ENCODE assay signal across 8 cellular contexts in the genomic region with DNA sequence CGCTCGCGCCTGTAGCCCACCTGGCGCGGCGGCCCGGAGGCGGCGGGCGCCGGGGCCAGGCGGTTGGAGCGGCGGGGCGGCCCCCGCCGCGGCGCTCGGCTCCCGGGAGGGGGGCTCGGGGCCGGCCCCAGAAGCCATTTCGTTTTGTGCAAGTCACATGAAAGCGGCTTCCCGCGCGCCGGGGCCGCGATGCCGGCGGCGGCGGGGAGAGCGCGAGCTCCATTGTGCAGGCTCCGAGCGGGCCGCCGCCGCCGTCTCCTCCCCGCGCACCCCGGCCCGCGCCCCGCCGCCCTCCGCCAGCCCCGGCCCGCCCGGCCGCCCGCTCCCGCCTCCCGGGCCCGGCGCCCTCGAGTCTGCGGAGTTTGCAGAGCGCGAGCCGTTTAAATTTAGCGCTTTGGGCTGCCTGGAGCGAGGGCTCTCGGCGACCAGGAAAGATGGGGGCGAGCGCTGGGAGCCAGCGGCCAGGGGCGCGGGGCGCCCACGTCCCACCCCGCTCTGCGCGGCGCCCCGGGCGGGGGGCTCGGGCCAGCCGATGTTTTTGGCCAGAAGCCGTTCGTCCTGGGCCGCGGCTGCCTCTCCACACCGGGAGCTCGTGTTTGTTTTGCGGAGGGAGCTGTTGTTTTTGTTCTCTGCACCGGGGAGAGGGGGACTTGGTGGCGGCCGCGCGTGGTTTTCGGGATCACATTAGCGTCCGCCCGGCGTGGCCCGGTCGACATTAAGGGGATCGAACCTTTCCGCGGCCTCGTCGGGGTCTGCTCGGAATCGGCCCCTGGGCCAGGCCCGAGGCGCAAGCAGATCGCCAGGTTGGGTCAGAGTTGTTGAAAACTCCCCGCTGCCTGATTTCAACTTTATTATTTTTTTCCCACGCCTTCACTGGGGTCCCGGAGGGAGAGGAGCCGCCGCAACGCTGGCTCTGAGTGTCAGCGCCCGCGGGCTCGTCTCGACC. TPM values are rescaled to one million over a fixed set of nuclear protein-coding genes. Genes with fewer than 3 reads are reported as not detected.
DNase-seq lines count a peak whose midpoint lies in the region; ATAC-seq, FAIRE-seq and TF ChIP-seq lines count a peak whose summit lies in the region.

No MANE protein-coding gene starts in this region.

- TF ChIP-seq POLR2A in endothelial cell of umbilical vein (IDR thresholded peaks at IDR 0.05; ENCODE audit: low read depth, low read length), result no peak
- TF ChIP-seq POLR2A in tibial nerve (IDR thresholded peaks at IDR 0.05), result no peak

- CTCF ChIA-PET in activated B cell treated with CpG ODN at 0.5 μM for 24 hours (lab: Charles Lee) (interaction anchor here (1.0 to 2.4 kb wide), 4 partner anchors 9 to 104 kb away, joined by 3 to 15 read pairs (median 6); a partner anchor contains a TSS), endothelial cell of umbilical vein (lab: Charles Lee) (interaction anchor here (0.5 to 3.2 kb wide), 6 partner anchors 11 to 726 kb away, joined by 3 to 21 read pairs (median 4); a partner anchor contains a TSS)

- H3K9ac ChIP-seq in BLaER1 (peak overlapping the region; percentile 99), endothelial cell of umbilical vein (replicated peaks; ENCODE audit: extremely low read depth, insufficient read depth, low read length) (peak overlapping the region; percentile 80)

- intact Hi-C loops in activated B cell treated with CpG ODN at 0.5 μM for 24 hours (cut with micrococcal nuclease), result loop anchor here (5.0 kb wide), 4 partner anchors 65 to 555 kb away; a partner anchor contains a TSS
- intact Hi-C loops in endothelial cell of umbilical vein (cut with micrococcal nuclease), result loop anchor here (1.0 to 5.0 kb wide), 5 partner anchors 30 to 134 kb away; a partner anchor contains a TSS

- no peaks in the 10 kb centered on the region for H3K27me3 ChIP-seq in BLaER1
- no peaks in the 10 kb centered on the region for H3K27me3 ChIP-seq in endothelial cell of umbilical vein (ENCODE audit: control insufficient read depth in 2 of 2, insufficient read depth in 2 of 2, low read length in 2 of 2)
- no peaks in the 10 kb centered on the region for H3K27me3 ChIP-seq in tibial nerve

- ATAC-seq in activated B cell treated with CpG ODN at 0.5 μM for 24 hours (ENCODE audit: low read depth) (peak; percentile 1), GM19324 (IDR thresholded peaks at IDR 0.05; ENCODE audit: low FRiP score, unreplicated experiment) (no peak)

- H3K4me3 Mint-ChIP-seq in HFFc6, result peak overlapping the region; percentile 91
- H3K4me3 Mint-ChIP-seq in activated B cell treated with CpG ODN at 0.5 μM for 24 hours, result peak overlapping the region; percentile 90

- peaks cover 5% of the 10 kb centered on the region for H3K27me3 Mint-ChIP-seq in HFFc6 (ENCODE audit: insufficient read depth)
- H3K27me3 Mint-ChIP-seq in activated B cell treated with CpG ODN at 0.5 μM for 24 hours, result peaks cover 2% of the 10 kb centered on the region

- peaks cover 14% of the 10 kb centered on the region for H3K4me1 Mint-ChIP-seq in HFFc6 (ENCODE audit: low read depth)
- peaks cover 52% of the 10 kb centered on the region for H3K4me1 Mint-ChIP-seq in activated B cell treated with CpG ODN at 0.5 μM for 24 hours

- H3K4me3 ChIP-seq in BLaER1 (peak overlapping the region; percentile 95), endothelial cell of umbilical vein (replicated peaks in 1 of 3; ENCODE audit: insufficient read depth in 1 of 3, low read depth in 1 of 3, low read length in 3 of 3) (peak overlapping the region; percentile 58 to 78 (median 70)), tibial nerve (peak overlapping the region; percentile 56 to 81 (median 64))

- TF ChIP-seq CTCF in HFFc6 (IDR thresholded peaks at IDR 0.05) (no peak), activated B cell treated with CpG ODN at 0.5 μM for 24 hours (IDR thresholded peaks at IDR 0.05) (no peak), endothelial cell of umbilical vein (IDR thresholded peaks at IDR 0.05; ENCODE audit: extremely low read depth in 1 of 2, insufficient read depth in 1 of 2, low read depth in 1 of 2, low read length in 2 of 2) (no peak), tibial nerve (IDR thresholded peaks at IDR 0.05) (no peak)

- H3K79me2 ChIP-seq in endothelial cell of umbilical vein (ENCODE audit: control insufficient read depth, insufficient read depth, low read length), result peaks cover 18% of the 10 kb centered on the region

- H3K9me3 ChIP-seq in BLaER1 (peaks cover 14% of the 10 kb centered on the region), endothelial cell of umbilical vein (replicated peaks; ENCODE audit: control insufficient read depth, insufficient read depth, low read length) (no peaks in the 10 kb centered on the region), tibial nerve (peaks cover 0 to 11% (median 0%) of the 10 kb centered on the region in 4 donors)

- BruUV-seq in endothelial cell of umbilical vein (replicated peaks; lab: Mats Ljungman, UMichigan), result TSS peak; percentile 49

- no peak for DNase-seq in HFFc6
- DNase-seq in activated B cell treated with CpG ODN at 0.5 μM for 24 hours, result peak; percentile 52
- no peak for DNase-seq in endothelial cell of umbilical vein (ENCODE audit: low read depth, low spot score)
- DNase-seq in midbrain (lab: John Stamatoyannopoulos, UW), result peak; percentile 45
- DNase-seq in tibial nerve (ENCODE audit: low spot score in 2 of 2), result no peak
- no peak for DNase-seq in COLO829 (ENCODE audit: low spot score)

- H3K4me1 ChIP-seq in BLaER1, result peaks cover 66% of the 10 kb centered on the region
- peaks cover 19% of the 10 kb centered on the region for H3K4me1 ChIP-seq in endothelial cell of umbilical vein (ENCODE audit: control insufficient read depth, extremely low read depth, insufficient read depth, low read length)
- H3K4me1 ChIP-seq in tibial nerve, result peaks cover 0 to 24% (median 12%) of the 10 kb centered on the region in 4 donors

- 0% methylated on average over 31 to 79 of the region's 124 CpGs for WGBS in tibial nerve, 2 donors

- H3K4me2 ChIP-seq in BLaER1, result peak overlapping the region; percentile 97
- H3K4me2 ChIP-seq in endothelial cell of umbilical vein (ENCODE audit: insufficient read depth, low read length), result peak overlapping the region; percentile 85

- POLR2A ChIA-PET in activated B cell treated with CpG ODN at 0.5 μM for 24 hours (lab: Charles Lee) (interaction anchor here (0.5 to 11.7 kb wide), 16 partner anchors 11 to 478 kb away, joined by 3 to 216 read pairs (median 5); a partner anchor contains a TSS), endothelial cell of umbilical vein (lab: Charles Lee) (no interaction called here)

- H3K27ac ChIP-seq in BLaER1, result peak overlapping the region; percentile 99
- H3K27ac ChIP-seq in endothelial cell of umbilical vein (ENCODE audit: insufficient read depth, low read depth, low read length), result peak overlapping the region; percentile 46
- H3K27ac ChIP-seq in tibial nerve, result peak overlapping the region; percentile 42 to 84 (median 69)

- no peak for TF ChIP-seq EP300 in tibial nerve (IDR thresholded peaks at IDR 0.05)

- no peaks in the 10 kb centered on the region for H3K9me1 ChIP-seq in endothelial cell of umbilical vein (replicated peaks; ENCODE audit: control insufficient read depth, extremely low read depth, insufficient read depth, low read length)

- peak overlapping the region; percentile 91 for H3K27ac Mint-ChIP-seq in HFFc6
- peak overlapping the region; percentile 91 for H3K27ac Mint-ChIP-seq in activated B cell treated with CpG ODN at 0.5 μM for 24 hours

- peaks cover 16% of the 10 kb centered on the region for H3K9me3 Mint-ChIP-seq in HFFc6
- no peaks in the 10 kb centered on the region for H3K9me3 Mint-ChIP-seq in activated B cell treated with CpG ODN at 0.5 μM for 24 hours

- dilution Hi-C loops in endothelial cell of umbilical vein (cut with MboI; ENCODE audit: extremely low pct_ligation_motif_present, low sequenced_read_pairs), result no loop called here

- H2AFZ ChIP-seq in endothelial cell of umbilical vein (ENCODE audit: low read depth, low read length), result peak overlapping the region; percentile 80

- peak; percentile 18 for FAIRE-seq in endothelial cell of umbilical vein (lab: Jason Lieb, UNC)

- H3K36me3 ChIP-seq in BLaER1, result 0 out of 2 replicates have a peak, but pooled peaks cover 6% of the 10 kb centered on the region
- no peaks in the 10 kb centered on the region for H3K36me3 ChIP-seq in endothelial cell of umbilical vein (ENCODE audit: control insufficient read depth in 2 of 2, extremely low read depth in 1 of 2, insufficient read depth in 2 of 2, low read length in 2 of 2)
- no peaks in the 10 kb centered on the region for H3K36me3 ChIP-seq in tibial nerve

- H4K20me1 ChIP-seq in BLaER1 (peaks cover 49% of the 10 kb centered on the region), endothelial cell of umbilical vein (replicated peaks; ENCODE audit: control insufficient read depth, extremely low read depth, insufficient read depth, low read length) (no peaks in the 10 kb centered on the region)

- H3K36me3 Mint-ChIP-seq in HFFc6 (ENCODE audit: low read depth) (peaks cover 11% of the 10 kb centered on the region), activated B cell treated with CpG ODN at 0.5 μM for 24 hours (ENCODE audit: low read depth) (peaks cover 8% of the 10 kb centered on the region)

RNA-seq across cellular contexts. Expression of a gene that starts 1.0 kb away (rescaled TPM):
- 1 to 10 TPM; 2.6 to 3.8 (median 3.4) TPM for total RNA-seq in HFFc6 (2021; fragmentation: NEBNext Ultra II Directional; extraction: Animal tissue kit (Norgen Biotek cat#: 25700))
- total RNA-seq in activated B cell treated with CpG ODN at 0.5 μM for 24 hours (38.6 and 41.4 TPM in 2 replicates), endothelial cell of umbilical vein (11.1 and 12.6 TPM in 2 replicates), tibial nerve (10 to 100 TPM in 1 of 4 donors, 1 to 10 TPM in 3; 2.4 to 10.7 (median 5.1) TPM)
- polyA plus RNA-seq in endothelial cell of umbilical vein, result 9.5 and 9.7 TPM in 2 replicates
- polyA plus RNA-seq in endothelial cell of umbilical vein (2011; cell fraction: cytosol; rRNA removed), result 7.0 and 7.9 TPM in 2 replicates
- polyA plus RNA-seq in endothelial cell of umbilical vein (2011; cell fraction: nucleus; rRNA removed), result 6.7 and 7.3 TPM in 2 replicates
- 10.1 and 10.4 TPM in 2 replicates for polyA plus RNA-seq in endothelial cell of umbilical vein (2012)
- polyA minus RNA-seq in endothelial cell of umbilical vein, result 6.7 and 6.9 TPM in 2 replicates
- polyA minus RNA-seq in endothelial cell of umbilical vein (2011; cell fraction: cytosol; rRNA and poly(A)+ RNA removed), result 2.7 TPM
- polyA minus RNA-seq in endothelial cell of umbilical vein (2011; cell fraction: nucleus; rRNA and poly(A)+ RNA removed), result 3.6 and 4.9 TPM in 2 replicates

RNA-seq across cellular contexts. Expression of a gene that starts 55.9 kb away (rescaled TPM):
- 10 to 100 TPM; 19.0 to 23.8 (median 21.7) TPM for total RNA-seq in HFFc6 (2021; fragmentation: NEBNext Ultra II Directional; extraction: Animal tissue kit (Norgen Biotek cat#: 25700))
- total RNA-seq in activated B cell treated with CpG ODN at 0.5 μM for 24 hours (26.7 and 33.7 TPM in 2 replicates), endothelial cell of umbilical vein (65.5 and 72.5 TPM in 2 replicates), tibial nerve (10 to 100 TPM; 22.1 to 57.0 (median 27.1) TPM)
- 22.0 and 37.6 TPM in 2 replicates for polyA plus RNA-seq in endothelial cell of umbilical vein
- polyA plus RNA-seq in endothelial cell of umbilical vein (2011; cell fraction: cytosol; rRNA removed), result 17.9 and 18.2 TPM in 2 replicates
- 60.6 and 101 TPM in 2 replicates for polyA plus RNA-seq in endothelial cell of umbilical vein (2011; cell fraction: nucleus; rRNA removed)
- 43.7 and 45.8 TPM in 2 replicates for polyA plus RNA-seq in endothelial cell of umbilical vein (2012)
- polyA minus RNA-seq in endothelial cell of umbilical vein, result 26.9 and 34.4 TPM in 2 replicates
- polyA minus RNA-seq in endothelial cell of umbilical vein (2011; cell fraction: cytosol; rRNA and poly(A)+ RNA removed), result 26.7 TPM
- 31.4 and 46.2 TPM in 2 replicates for polyA minus RNA-seq in endothelial cell of umbilical vein (2011; cell fraction: nucleus; rRNA and poly(A)+ RNA removed)

Comparison
In these comparisons a context has a peak if more than half of its experiments do, and no peak if none do; other contexts are left out.
1. H3K27ac ChIP-seq: peak in every context shown above with its lines; median percentile 99 in BLaER1; 69 in tibial nerve; 46 in endothelial cell of umbilical vein.
2. DNase-seq: peak in activated B cell treated with CpG ODN at 0.5 μM for 24 hours (single experiment) and midbrain (single experiment); none in HFFc6 (single experiment), endothelial cell of umbilical vein (single experiment), tibial nerve (0 of 2) and COLO829 (single experiment).
3. Peak in every context shown above with its lines, with median percentiles within 50 percentile points of each other: H3K4me3 ChIP-seq.